Comparison of ENCODE assay signal across 2 cellular contexts in the genomic region with DNA sequence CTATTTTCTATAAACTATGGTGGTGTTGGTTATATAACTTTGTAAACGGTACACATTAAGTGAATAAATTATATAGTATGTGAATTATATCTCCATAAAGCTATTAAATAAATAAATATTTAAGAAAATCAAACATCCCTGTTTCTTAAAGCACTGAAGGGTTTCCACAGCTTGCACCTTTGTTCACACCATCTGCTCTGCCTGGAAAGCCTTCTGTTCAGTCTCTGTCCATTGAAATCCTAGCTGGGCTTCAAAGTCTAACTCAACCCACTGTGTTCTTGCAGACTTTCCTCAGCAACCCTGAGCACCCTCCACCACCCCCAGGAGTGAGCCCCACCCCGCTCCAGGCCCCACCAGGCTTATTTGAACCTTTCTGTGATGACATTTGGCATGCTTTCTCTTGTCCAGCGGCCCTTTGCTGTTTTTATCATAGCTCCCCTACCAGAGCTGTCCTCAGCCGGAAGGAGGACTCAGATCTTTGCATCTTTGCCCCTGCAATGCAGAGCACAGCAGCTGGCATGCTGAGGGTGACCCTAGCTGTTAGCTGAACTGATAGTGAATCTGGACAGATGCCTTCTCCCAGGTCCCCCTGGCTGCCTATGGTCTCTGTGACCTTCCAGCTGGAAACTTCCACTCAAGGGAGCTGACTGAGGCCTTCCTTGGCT.
TF ChIP-seq lines count a peak whose summit lies in the region.

No MANE protein-coding gene starts in this region.

TF ChIP-seq in SK-N-SH, 30 proteins besides CTCF, POLR2A, EP300 and RAD21 (continued from another document):
- TF ChIP-seq, protein P1, sequence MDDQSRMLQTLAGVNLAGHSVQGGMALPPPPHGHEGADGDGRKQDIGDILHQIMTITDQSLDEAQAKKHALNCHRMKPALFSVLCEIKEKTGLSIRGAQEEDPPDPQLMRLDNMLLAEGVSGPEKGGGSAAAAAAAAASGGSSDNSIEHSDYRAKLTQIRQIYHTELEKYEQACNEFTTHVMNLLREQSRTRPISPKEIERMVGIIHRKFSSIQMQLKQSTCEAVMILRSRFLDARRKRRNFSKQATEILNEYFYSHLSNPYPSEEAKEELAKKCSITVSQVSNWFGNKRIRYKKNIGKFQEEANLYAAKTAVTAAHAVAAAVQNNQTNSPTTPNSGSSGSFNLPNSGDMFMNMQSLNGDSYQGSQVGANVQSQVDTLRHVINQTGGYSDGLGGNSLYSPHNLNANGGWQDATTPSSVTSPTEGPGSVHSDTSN (IDR thresholded peaks at IDR 0.05): no peak
- TF ChIP-seq EZH2phosphoT487 (IDR thresholded peaks at IDR 0.05; ENCODE audit: borderline replicate concordance, low read depth) (no peak), GATA2 (CRISPR knock-in tag; IDR thresholded peaks at IDR 0.05) (peak; percentile 48), TEAD4 (IDR thresholded peaks at IDR 0.05; ENCODE audit: borderline replicate concordance, insufficient read depth) (no peak), YY1 (IDR thresholded peaks at IDR 0.05; ENCODE audit: low read depth) (no peak), GABPA (IDR thresholded peaks at IDR 0.05; ENCODE audit: low read depth) (no peak), NFIC (IDR thresholded peaks at IDR 0.05; ENCODE audit: borderline replicate concordance) (no peak)
- TF ChIP-seq, protein P2, sequence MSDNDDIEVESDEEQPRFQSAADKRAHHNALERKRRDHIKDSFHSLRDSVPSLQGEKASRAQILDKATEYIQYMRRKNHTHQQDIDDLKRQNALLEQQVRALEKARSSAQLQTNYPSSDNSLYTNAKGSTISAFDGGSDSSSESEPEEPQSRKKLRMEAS (IDR thresholded peaks at IDR 0.05; ENCODE audit: low read depth): no peak

TF ChIP-seq in SK-N-SH treated with all-trans-retinoic acid at 6 μM for 48 hours, 23 proteins besides CTCF, POLR2A, EP300 and RAD21 (continued from another document):
- TF ChIP-seq, protein P3, sequence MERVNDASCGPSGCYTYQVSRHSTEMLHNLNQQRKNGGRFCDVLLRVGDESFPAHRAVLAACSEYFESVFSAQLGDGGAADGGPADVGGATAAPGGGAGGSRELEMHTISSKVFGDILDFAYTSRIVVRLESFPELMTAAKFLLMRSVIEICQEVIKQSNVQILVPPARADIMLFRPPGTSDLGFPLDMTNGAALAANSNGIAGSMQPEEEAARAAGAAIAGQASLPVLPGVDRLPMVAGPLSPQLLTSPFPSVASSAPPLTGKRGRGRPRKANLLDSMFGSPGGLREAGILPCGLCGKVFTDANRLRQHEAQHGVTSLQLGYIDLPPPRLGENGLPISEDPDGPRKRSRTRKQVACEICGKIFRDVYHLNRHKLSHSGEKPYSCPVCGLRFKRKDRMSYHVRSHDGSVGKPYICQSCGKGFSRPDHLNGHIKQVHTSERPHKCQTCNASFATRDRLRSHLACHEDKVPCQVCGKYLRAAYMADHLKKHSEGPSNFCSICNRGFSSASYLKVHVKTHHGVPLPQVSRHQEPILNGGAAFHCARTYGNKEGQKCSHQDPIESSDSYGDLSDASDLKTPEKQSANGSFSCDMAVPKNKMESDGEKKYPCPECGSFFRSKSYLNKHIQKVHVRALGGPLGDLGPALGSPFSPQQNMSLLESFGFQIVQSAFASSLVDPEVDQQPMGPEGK (CRISPR knock-in tag; IDR thresholded peaks at IDR 0.05; ENCODE audit: borderline replicate concordance): no peak
- TF ChIP-seq, protein P4, sequence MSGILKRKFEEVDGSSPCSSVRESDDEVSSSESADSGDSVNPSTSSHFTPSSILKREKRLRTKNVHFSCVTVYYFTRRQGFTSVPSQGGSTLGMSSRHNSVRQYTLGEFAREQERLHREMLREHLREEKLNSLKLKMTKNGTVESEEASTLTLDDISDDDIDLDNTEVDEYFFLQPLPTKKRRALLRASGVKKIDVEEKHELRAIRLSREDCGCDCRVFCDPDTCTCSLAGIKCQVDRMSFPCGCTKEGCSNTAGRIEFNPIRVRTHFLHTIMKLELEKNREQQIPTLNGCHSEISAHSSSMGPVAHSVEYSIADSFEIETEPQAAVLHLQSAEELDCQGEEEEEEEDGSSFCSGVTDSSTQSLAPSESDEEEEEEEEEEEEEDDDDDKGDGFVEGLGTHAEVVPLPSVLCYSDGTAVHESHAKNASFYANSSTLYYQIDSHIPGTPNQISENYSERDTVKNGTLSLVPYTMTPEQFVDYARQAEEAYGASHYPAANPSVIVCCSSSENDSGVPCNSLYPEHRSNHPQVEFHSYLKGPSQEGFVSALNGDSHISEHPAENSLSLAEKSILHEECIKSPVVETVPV (CRISPR knock-in tag; IDR thresholded peaks at IDR 0.05): no peak
- TF ChIP-seq, protein P5, sequence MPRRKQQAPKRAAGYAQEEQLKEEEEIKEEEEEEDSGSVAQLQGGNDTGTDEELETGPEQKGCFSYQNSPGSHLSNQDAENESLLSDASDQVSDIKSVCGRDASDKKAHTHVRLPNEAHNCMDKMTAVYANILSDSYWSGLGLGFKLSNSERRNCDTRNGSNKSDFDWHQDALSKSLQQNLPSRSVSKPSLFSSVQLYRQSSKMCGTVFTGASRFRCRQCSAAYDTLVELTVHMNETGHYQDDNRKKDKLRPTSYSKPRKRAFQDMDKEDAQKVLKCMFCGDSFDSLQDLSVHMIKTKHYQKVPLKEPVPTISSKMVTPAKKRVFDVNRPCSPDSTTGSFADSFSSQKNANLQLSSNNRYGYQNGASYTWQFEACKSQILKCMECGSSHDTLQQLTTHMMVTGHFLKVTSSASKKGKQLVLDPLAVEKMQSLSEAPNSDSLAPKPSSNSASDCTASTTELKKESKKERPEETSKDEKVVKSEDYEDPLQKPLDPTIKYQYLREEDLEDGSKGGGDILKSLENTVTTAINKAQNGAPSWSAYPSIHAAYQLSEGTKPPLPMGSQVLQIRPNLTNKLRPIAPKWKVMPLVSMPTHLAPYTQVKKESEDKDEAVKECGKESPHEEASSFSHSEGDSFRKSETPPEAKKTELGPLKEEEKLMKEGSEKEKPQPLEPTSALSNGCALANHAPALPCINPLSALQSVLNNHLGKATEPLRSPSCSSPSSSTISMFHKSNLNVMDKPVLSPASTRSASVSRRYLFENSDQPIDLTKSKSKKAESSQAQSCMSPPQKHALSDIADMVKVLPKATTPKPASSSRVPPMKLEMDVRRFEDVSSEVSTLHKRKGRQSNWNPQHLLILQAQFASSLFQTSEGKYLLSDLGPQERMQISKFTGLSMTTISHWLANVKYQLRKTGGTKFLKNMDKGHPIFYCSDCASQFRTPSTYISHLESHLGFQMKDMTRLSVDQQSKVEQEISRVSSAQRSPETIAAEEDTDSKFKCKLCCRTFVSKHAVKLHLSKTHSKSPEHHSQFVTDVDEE (CRISPR knock-in tag; IDR thresholded peaks at IDR 0.05): no peak
- no peak for TF ChIP-seq ZNF8 (CRISPR knock-in tag; IDR thresholded peaks at IDR 0.05)
- no peak for TF ChIP-seq ISL1 (CRISPR knock-in tag; IDR thresholded peaks at IDR 0.05)
- TF ChIP-seq, protein P6, sequence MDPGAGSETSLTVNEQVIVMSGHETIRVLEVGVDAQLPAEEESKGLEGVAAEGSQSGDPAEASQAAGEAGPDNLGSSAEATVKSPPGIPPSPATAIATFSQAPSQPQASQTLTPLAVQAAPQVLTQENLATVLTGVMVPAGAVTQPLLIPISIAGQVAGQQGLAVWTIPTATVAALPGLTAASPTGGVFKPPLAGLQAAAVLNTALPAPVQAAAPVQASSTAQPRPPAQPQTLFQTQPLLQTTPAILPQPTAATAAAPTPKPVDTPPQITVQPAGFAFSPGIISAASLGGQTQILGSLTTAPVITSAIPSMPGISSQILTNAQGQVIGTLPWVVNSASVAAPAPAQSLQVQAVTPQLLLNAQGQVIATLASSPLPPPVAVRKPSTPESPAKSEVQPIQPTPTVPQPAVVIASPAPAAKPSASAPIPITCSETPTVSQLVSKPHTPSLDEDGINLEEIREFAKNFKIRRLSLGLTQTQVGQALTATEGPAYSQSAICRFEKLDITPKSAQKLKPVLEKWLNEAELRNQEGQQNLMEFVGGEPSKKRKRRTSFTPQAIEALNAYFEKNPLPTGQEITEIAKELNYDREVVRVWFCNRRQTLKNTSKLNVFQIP (CRISPR knock-in tag; IDR thresholded peaks at IDR 0.05; ENCODE audit: borderline replicate concordance, low read depth): no peak
- TF ChIP-seq ZC3H10 (CRISPR knock-in tag; IDR thresholded peaks at IDR 0.05): no peak
- no peak for TF ChIP-seq RARB (CRISPR knock-in tag; IDR thresholded peaks at IDR 0.05)
- no peak for TF ChIP-seq TOX (CRISPR knock-in tag; IDR thresholded peaks at IDR 0.05; ENCODE audit: borderline replicate concordance)
- TF ChIP-seq ZFP30 (CRISPR knock-in tag; IDR thresholded peaks at IDR 0.05): no peak
